In genomic region chr6:134324766-134325165, GRCh38 we compare ENCODE assay signal across 26 cellular contexts.
"Had no signal": no experiment of that assay in that cellular context is flagged by ENCODE, and none has a peak within 500 bp of the region (broad histone marks: within the 10 kb centered on the region; RNA-seq: fewer than 3 reads in every experiment).

No MANE protein-coding gene starts in this region.

- H3K27me3 ChIP-seq: Peyer's patch had no signal

- H3K9me3 ChIP-seq: Peyer's patch had no signal

- H3K36me3 ChIP-seq: Peyer's patch had no signal

- DNase-seq: activated B cell treated with CpG ODN at 0.5 μM for 24 hours; activated CD4-positive, alpha-beta memory T cell treated with anti-CD3 and anti-CD28 coated beads for 36 hours; activated CD4-positive, alpha-beta T cell treated with anti-CD3 and anti-CD28 coated beads for 4 hours; activated CD4-positive, alpha-beta T cell treated with anti-CD3 and anti-CD28 coated beads, Interleukin-2, amount 50 U/mL, for 1 hour; activated CD4-positive, CD25-positive, alpha-beta regulatory T cell treated with anti-CD3 and anti-CD28 coated beads, Interleukin-2, amount 50 U/mL, for 72 hours; activated CD8-positive, alpha-beta memory T cell treated with anti-CD3 and anti-CD28 coated beads, Interleukin-2, amount 50 U/mL, for 4 hours; activated naive CD4-positive, alpha-beta T cell treated with anti-CD3 and anti-CD28 coated beads, Interleukin-2, amount 10 ng/mL, durations not matched to agents 7 days and 5 days; activated naive CD8-positive, alpha-beta T cell treated with anti-CD3 and anti-CD28 coated beads, Interleukin-2, amount 50 U/mL, for 24 hours; activated T-cell treated with anti-CD3 and anti-CD28 coated beads for 4 hours; activated T-cell treated with anti-CD3 and anti-CD28 coated beads, Interleukin-2, amount 50 U/mL, for 4 hours; Karpas-422; KBM-7; NCI-H1105; NCI-H1417 treated with DMSO at 0.1 percent for 48 hours; NCI-H1694 treated with DMSO at 0.1 percent for 48 hours; NCI-H2029; NCI-H345; NCI-H524 treated with DMSO at 0.1 percent for 48 hours; Peyer's patch; RPMI8226; SIG-M5; SW 1271; T-helper 1 cell; T-helper 2 cell; T-helper 9 cell had no signal

- H3K4me1 ChIP-seq: Peyer's patch had no signal

- H3K4me3 ChIP-seq: Peyer's patch had no signal

- ATAC-seq: activated naive CD8-positive, alpha-beta T cell treated with anti-CD3 and anti-CD28 coated beads, Interleukin-2, amount 50 U/mL, for 24 hours; activated T-cell treated with anti-CD3 and anti-CD28 coated beads, Interleukin-2, amount 50 U/mL, for 4 hours had no signal

- H3K27ac ChIP-seq: Peyer's patch, VCaP had no signal
